In the genomic region with DNA sequence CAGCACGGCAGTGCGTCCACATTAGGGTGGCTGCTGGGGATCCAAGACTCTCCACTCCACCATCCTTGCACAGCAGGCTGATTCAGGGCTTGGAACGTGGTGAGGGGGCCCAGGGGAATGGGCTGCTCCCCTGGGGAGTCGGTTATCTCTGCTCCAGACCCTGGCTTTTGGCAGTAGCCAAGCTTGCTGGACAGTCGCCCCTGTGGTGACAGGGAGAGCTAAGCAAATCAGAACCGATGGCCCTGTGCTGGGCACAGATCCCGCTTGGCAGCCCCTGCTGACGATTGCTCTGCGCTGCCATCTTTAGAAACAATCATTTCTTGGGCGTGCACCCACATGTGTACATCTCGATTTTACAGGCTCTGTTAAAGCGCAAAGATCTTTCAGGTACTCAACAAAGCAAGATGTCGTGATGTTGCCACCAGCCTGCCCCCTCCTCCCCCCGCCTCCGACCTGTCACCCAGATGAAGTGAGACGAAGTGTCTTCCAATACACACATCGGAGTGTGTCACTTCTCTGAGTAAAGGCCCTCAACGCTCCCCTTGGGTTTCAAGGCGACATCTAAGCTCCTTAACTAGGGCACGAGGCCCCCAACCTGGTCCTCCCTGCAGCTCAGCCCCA, we compare ENCODE assay signal across 15 cellular contexts. TPM values are rescaled to one million over a fixed set of nuclear protein-coding genes. Genes with fewer than 3 reads are reported as not detected.
DNase-seq lines count a peak whose midpoint lies in the region; ATAC-seq and TF ChIP-seq lines count a peak whose summit lies in the region.
"Had no signal": no experiment of that assay in that cellular context is flagged by ENCODE, and none has a peak within 500 bp of the region (broad histone marks: within the 10 kb centered on the region; RNA-seq: fewer than 3 reads in every experiment).

No MANE protein-coding gene starts in this region.

- CTCF ChIA-PET in MCF 10A (lab: Yijun Ruan, JAX): interaction anchor here (0.6 to 1.0 kb wide), 2 partner anchors 13 to 179 kb away, joined by 3 read pairs; no protein-coding TSS in a partner anchor

- H3K9me3 ChIP-seq in breast epithelium (no peaks in the 10 kb centered on the region), osteoblast (ENCODE audit: low read depth, low read length) (peaks cover 6% of the 10 kb centered on the region), aorta (ENCODE audit: control insufficient read depth, low read length) (no peaks in the 10 kb centered on the region)
- H3K9me3 ChIP-seq: HAP-1, thyroid gland had no signal

- H2AFZ ChIP-seq in osteoblast (ENCODE audit: low read length): no peak overlapping the region

- TF ChIP-seq CTCF in breast epithelium (IDR thresholded peaks at IDR 0.05) (no peak), MCF 10A (IDR thresholded peaks at IDR 0.05; ENCODE audit: unreplicated experiment) (no peak), osteoblast (IDR thresholded peaks at IDR 0.05; ENCODE audit: extremely low read depth, low read depth, low read length) (no peak)

- no peaks in the 10 kb centered on the region for H3K79me2 ChIP-seq in osteoblast (ENCODE audit: insufficient read depth, low read length)

- intact Hi-C loops in breast epithelium (cut with DNase I; ENCODE audit: low total_unique reads) (no loop called here), MCF 10A (cut with micrococcal nuclease) (no loop called here), head of caudate nucleus (cut with DNase I) (no loop called here), aorta (cut with DNase I) (no loop called here)

- H3K4me2 ChIP-seq in osteoblast (ENCODE audit: insufficient read depth, low read length): peak overlapping the region; percentile 54

- POLR2A ChIA-PET in MCF 10A (lab: Yijun Ruan, JAX): interaction anchor here (1.2 kb wide), 1 partner anchor 33 kb away, joined by 3 read pairs; no protein-coding TSS in a partner anchor

- no peak for DNase-seq in breast epithelium (ENCODE audit: low spot score in 2 of 2)
- no peak for DNase-seq in MCF 10A (ENCODE audit: unreplicated experiment)
- peak; percentile 41 to 95 (median 78) for DNase-seq in head of caudate nucleus
- DNase-seq in osteoblast (ENCODE audit: insufficient read length, low spot score, missing footprints): no peak
- no peak for DNase-seq in aorta
- DNase-seq in erythroblast (lab: John Stamatoyannopoulos, UW): no peak
- DNase-seq in NCI-H524 treated with DMSO at 0.1 percent for 48 hours (lab: John Stamatoyannopoulos, UW): no peak
- no peak for DNase-seq in NCI-H2081 treated with DMSO at 0.1 percent for 48 hours (lab: John Stamatoyannopoulos, UW)
- DNase-seq: activated CD8-positive, alpha-beta memory T cell treated with anti-CD3 and anti-CD28 coated beads, Interleukin-2, amount 10 ng/mL, durations not matched to agents 7 days and 5 days; activated naive CD8-positive, alpha-beta T cell treated with anti-CD3 and anti-CD28 coated beads, Interleukin-2, amount 10 ng/mL, durations not matched to agents 7 days and 5 days; DND-41; NCI-H146; thyroid gland had no signal

- no peak overlapping the region for H3K4me3 Mint-ChIP-seq in MCF 10A (ENCODE audit: unreplicated experiment)
- H3K4me3 Mint-ChIP-seq: activated CD8-positive, alpha-beta memory T cell treated with anti-CD3 and anti-CD28 coated beads, Interleukin-2, amount 10 ng/mL, durations not matched to agents 7 days and 5 days; activated naive CD8-positive, alpha-beta T cell treated with anti-CD3 and anti-CD28 coated beads, Interleukin-2, amount 10 ng/mL, durations not matched to agents 7 days and 5 days; mesothelial cell of epicardium had no signal

- H3K4me1 ChIP-seq in breast epithelium (peaks cover 0 to 26% of the 10 kb centered on the region in 2 donors), osteoblast (ENCODE audit: insufficient read depth, low read length) (peaks cover 12% of the 10 kb centered on the region), aorta (ENCODE audit: control insufficient read depth in 1 of 2, insufficient read depth in 2 of 2, low read length in 2 of 2) (no peaks in the 10 kb centered on the region)
- H3K4me1 ChIP-seq: HAP-1 had no signal

- H3K27ac ChIP-seq in breast epithelium (peak overlapping the region; percentile 73 to 80), osteoblast (ENCODE audit: low read depth, low read length) (peak overlapping the region; percentile 36), aorta (ENCODE audit: low read depth in 1 of 2, low read length in 2 of 2) (peak overlapping the region; percentile 41 to 46)

- BruUV-seq in MCF 10A (replicated peaks; lab: Mats Ljungman, UMichigan): no TSS peak

- WGBS in aorta, 2 donors: 36 to 46% methylated on average over 20 of the region's 20 CpGs

- H3K36me3 ChIP-seq in breast epithelium (no peaks in the 10 kb centered on the region), osteoblast (ENCODE audit: insufficient read depth, low read length) (no peaks in the 10 kb centered on the region), aorta (ENCODE audit: control insufficient read depth in 1 of 2, insufficient read depth in 2 of 2, low read length in 1 of 2) (no peaks in the 10 kb centered on the region)
- H3K36me3 ChIP-seq: HAP-1, thyroid gland had no signal

- H3K27me3 ChIP-seq in breast epithelium (peaks cover 0 to 7% of the 10 kb centered on the region in 2 donors), osteoblast (ENCODE audit: insufficient read depth, low read length) (no peaks in the 10 kb centered on the region), aorta (ENCODE audit: control insufficient read depth in 1 of 2, insufficient read depth in 2 of 2, low read length in 1 of 2) (no peaks in the 10 kb centered on the region)
- H3K27me3 ChIP-seq: thyroid gland had no signal

- H3K4me3 ChIP-seq in breast epithelium: peak overlapping the region in 1 of 3 donors; percentile 35
- no peak overlapping the region for H3K4me3 ChIP-seq in osteoblast (ENCODE audit: insufficient read depth, low read length)
- H3K4me3 ChIP-seq in aorta (ENCODE audit: low read length in 2 of 2): no peak overlapping the region
- H3K4me3 ChIP-seq: HAP-1, thyroid gland had no signal

- H3K27ac Mint-ChIP-seq in MCF 10A (ENCODE audit: low read depth, unreplicated experiment): no peak overlapping the region
- H3K27ac Mint-ChIP-seq: activated CD8-positive, alpha-beta memory T cell treated with anti-CD3 and anti-CD28 coated beads, Interleukin-2, amount 10 ng/mL, durations not matched to agents 7 days and 5 days; activated naive CD8-positive, alpha-beta T cell treated with anti-CD3 and anti-CD28 coated beads, Interleukin-2, amount 10 ng/mL, durations not matched to agents 7 days and 5 days had no signal

- peaks cover 45% of the 10 kb centered on the region for H4K20me1 ChIP-seq in osteoblast (ENCODE audit: insufficient read depth, low read length)

- H3K4me1 Mint-ChIP-seq in MCF 10A (ENCODE audit: insufficient read depth, unreplicated experiment): peaks cover 9% of the 10 kb centered on the region

- TF ChIP-seq POLR2A in breast epithelium (IDR thresholded peaks at IDR 0.05): no peak
- TF ChIP-seq POLR2A in erythroblast (IDR thresholded peaks at IDR 0.05; ENCODE audit: low read length): no peak

- H3K9me3 Mint-ChIP-seq in MCF 10A (ENCODE audit: unreplicated experiment): no peaks in the 10 kb centered on the region
- H3K9me3 Mint-ChIP-seq: activated naive CD8-positive, alpha-beta T cell treated with anti-CD3 and anti-CD28 coated beads, Interleukin-2, amount 10 ng/mL, durations not matched to agents 7 days and 5 days; mesothelial cell of epicardium had no signal

- H3K27me3 Mint-ChIP-seq in MCF 10A (ENCODE audit: insufficient read depth, unreplicated experiment): no peaks in the 10 kb centered on the region
- H3K27me3 Mint-ChIP-seq: activated CD8-positive, alpha-beta memory T cell treated with anti-CD3 and anti-CD28 coated beads, Interleukin-2, amount 10 ng/mL, durations not matched to agents 7 days and 5 days; activated naive CD8-positive, alpha-beta T cell treated with anti-CD3 and anti-CD28 coated beads, Interleukin-2, amount 10 ng/mL, durations not matched to agents 7 days and 5 days had no signal

- ATAC-seq in aorta (ENCODE audit: low FRiP score): peak; percentile 28
- ATAC-seq: activated CD8-positive, alpha-beta memory T cell treated with anti-CD3 and anti-CD28 coated beads, Interleukin-2, amount 10 ng/mL, durations not matched to agents 7 days and 5 days had no signal

- no peaks in the 10 kb centered on the region for H3K36me3 Mint-ChIP-seq in MCF 10A (ENCODE audit: insufficient read depth, unreplicated experiment)
- H3K36me3 Mint-ChIP-seq: activated CD8-positive, alpha-beta memory T cell treated with anti-CD3 and anti-CD28 coated beads, Interleukin-2, amount 10 ng/mL, durations not matched to agents 7 days and 5 days; activated naive CD8-positive, alpha-beta T cell treated with anti-CD3 and anti-CD28 coated beads, Interleukin-2, amount 10 ng/mL, durations not matched to agents 7 days and 5 days; mesothelial cell of epicardium had no signal

RNA-seq across cellular contexts. Expression of a gene that starts 55.7 kb away (rescaled TPM):
- 1 to 10 TPM; 2.3 to 7.5 (median 2.4) TPM for total RNA-seq in breast epithelium
- 7.2 and 10.5 TPM in 2 replicates for total RNA-seq in MCF 10A (2022)
- total RNA-seq in osteoblast: 3.3 and 6.5 TPM in 2 replicates
- total RNA-seq in aorta: 10 to 100 TPM; 18.1 to 32.4 TPM
- 1 to 10 TPM; 1.1 to 5.3 TPM for polyA plus RNA-seq in aorta

Comparison
In these comparisons a context has a peak if more than half of its experiments do, and no peak if none do; other contexts are left out.
1. DNase-seq: peak in head of caudate nucleus (42 of 42); none in breast epithelium (0 of 2), MCF 10A (single experiment), osteoblast (single experiment), aorta (0 of 2), erythroblast (0 of 2), NCI-H524 treated with DMSO at 0.1 percent for 48 hours (single experiment) and NCI-H2081 treated with DMSO at 0.1 percent for 48 hours (single experiment).
2. Peak in every context shown above with its lines, with median percentiles within 50 percentile points of each other: H3K27ac ChIP-seq.